ENCODE assay signal across 9 cellular contexts in the genomic region with DNA sequence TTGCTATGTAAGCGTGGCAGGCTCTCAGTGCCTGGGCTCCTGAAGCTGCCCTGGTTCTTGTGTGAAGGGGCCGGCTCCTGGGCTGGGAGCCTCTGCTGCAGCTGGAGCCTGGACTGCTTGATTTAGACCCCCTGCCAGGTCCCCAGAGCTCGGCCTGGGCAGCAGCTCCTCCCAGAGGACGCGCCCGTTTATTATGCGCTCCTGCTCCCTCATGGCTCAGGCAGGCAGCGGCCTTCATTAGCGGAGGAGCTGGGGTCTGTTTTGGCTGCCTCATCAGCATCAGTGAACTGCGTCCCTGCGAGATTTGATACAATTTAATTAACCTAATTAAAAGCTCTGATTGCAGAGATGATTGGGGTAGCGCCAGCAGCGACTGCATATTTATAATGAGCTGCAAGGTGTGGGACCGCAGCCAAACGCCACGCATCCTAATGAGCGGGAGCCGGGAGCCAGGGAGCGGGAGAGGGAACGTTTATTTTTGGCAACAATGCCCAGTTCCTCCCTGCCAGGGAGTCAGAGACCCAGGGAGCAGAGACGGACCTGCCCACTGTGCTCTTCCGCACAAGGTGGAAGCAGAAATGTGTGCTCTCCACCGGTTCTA. TPM values are rescaled to one million over a fixed set of nuclear protein-coding genes. Genes with fewer than 3 reads are reported as not detected.
DNase-seq lines count a peak whose midpoint lies in the region; ATAC-seq and TF ChIP-seq lines count a peak whose summit lies in the region.
"Had no signal": no experiment of that assay in that cellular context is flagged by ENCODE, and none has a peak within 500 bp of the region (broad histone marks: within the 10 kb centered on the region; RNA-seq: fewer than 3 reads in every experiment).

No MANE protein-coding gene starts in this region.

- H3K4ac ChIP-seq in mesendoderm (ENCODE audit: low read depth, low read length), result no peak overlapping the region

- DNase-seq in D341Med (ENCODE audit: low spot score) (peak; percentile 71), NCI-H146 treated with DMSO at 0.1 percent for 48 hours (lab: John Stamatoyannopoulos, UW; ENCODE audit: unreplicated experiment) (peak; percentile 45), astrocyte of the cerebellum (ENCODE audit: low read depth) (no peak), mesendoderm (peak; percentile 89), dedifferentiated amniotic fluid mesenchymal stem cell (ENCODE audit: extremely low spot score) (no peak)
- DNase-seq in stimulated activated naive CD4-positive, alpha-beta T cell (lab: John Stamatoyannopoulos, UW), result no peak
- DNase-seq: NCI-H1436 treated with DMSO at 0.1 percent for 48 hours had no signal

- no peaks in the 10 kb centered on the region for H3K27me3 ChIP-seq in mesendoderm (ENCODE audit: insufficient read depth, low read length, poor library complexity)

- ATAC-seq in GM21360 (IDR thresholded peaks at IDR 0.05; ENCODE audit: unreplicated experiment) (no peak), HG02642 (IDR thresholded peaks at IDR 0.05; ENCODE audit: poor library complexity, unreplicated experiment) (no peak)

- H2BK5ac ChIP-seq in mesendoderm (ENCODE audit: low read length), result peak overlapping the region; percentile 2

- no CpG with 5 or more reads among the region's 23 CpGs for WGBS in mesendoderm (ENCODE audit: extremely low coverage, insufficient coverage, low lambda C conversion rate)

- no peak overlapping the region for H3K23ac ChIP-seq in mesendoderm (ENCODE audit: low read length)

- H2BK15ac ChIP-seq in mesendoderm (replicated peaks; ENCODE audit: low read depth), result no peak overlapping the region

- H3K18ac ChIP-seq in mesendoderm (ENCODE audit: low read length), result peak overlapping the region; percentile 54

- H3K4me2 ChIP-seq in mesendoderm (ENCODE audit: low read length), result no peak overlapping the region

- peak overlapping the region; percentile 85 for H3K56ac ChIP-seq in mesendoderm (ENCODE audit: low read length)

- TF ChIP-seq CTCF in astrocyte of the cerebellum (IDR thresholded peaks at IDR 0.05; ENCODE audit: low read depth, low read length, missing control alignments), result peak; percentile 18

- H3K4me1 ChIP-seq in mesendoderm (ENCODE audit: control insufficient read depth, low read depth, low read length), result peaks cover 16% of the 10 kb centered on the region

- H4K8ac ChIP-seq in mesendoderm (ENCODE audit: low read depth, low read length), result no peak overlapping the region

- in situ Hi-C loops in astrocyte of the cerebellum (cut with HindIII; ENCODE audit: low sequenced_read_pairs), result no loop called here

- peak overlapping the region; percentile 49 for H3K9ac ChIP-seq in mesendoderm (ENCODE audit: low read length)

- no peaks in the 10 kb centered on the region for H3K79me1 ChIP-seq in mesendoderm (ENCODE audit: low read length)

- H2AK5ac ChIP-seq in mesendoderm (ENCODE audit: low read length), result no peak overlapping the region

- H3K4me3 ChIP-seq in astrocyte of the cerebellum (ENCODE audit: low read depth, low read length) (no peak overlapping the region), mesendoderm (ENCODE audit: low read length) (no peak overlapping the region)

- no peaks in the 10 kb centered on the region for H3K79me2 ChIP-seq in mesendoderm (ENCODE audit: control insufficient read depth, insufficient read depth, low read length)

- peak overlapping the region; percentile 8 for H2BK120ac ChIP-seq in mesendoderm (ENCODE audit: low read depth, low read length)

- H3K36me3 ChIP-seq in mesendoderm (ENCODE audit: control insufficient read depth, insufficient read depth, low read length), result peaks cover 6% of the 10 kb centered on the region

- peak overlapping the region; percentile 46 for H3K27ac ChIP-seq in mesendoderm (ENCODE audit: low read depth, low read length)

- no peak overlapping the region for H4K5ac ChIP-seq in mesendoderm (ENCODE audit: low read length)

RNA-seq across cellular contexts. Expression of a gene that starts 16.6 kb away (rescaled TPM):
- 93.2 TPM for polyA plus RNA-seq in mesendoderm (2013, experiment 1 of 2)
- 90.6 TPM for polyA plus RNA-seq in mesendoderm (2013, experiment 2 of 2)

RNA-seq across cellular contexts. Expression of a gene that starts 17.4 kb away (rescaled TPM):
- polyA plus RNA-seq in mesendoderm (2013, experiment 1 of 2), result 1.2 TPM
- 1.3 TPM for polyA plus RNA-seq in mesendoderm (2013, experiment 2 of 2)

RNA-seq across cellular contexts. Expression of a gene that starts 23.9 kb away (rescaled TPM):
- polyA plus RNA-seq in mesendoderm (2013, experiment 1 of 2), result 100 TPM
- polyA plus RNA-seq in mesendoderm (2013, experiment 2 of 2), result 101 TPM

RNA-seq across cellular contexts. Expression of a gene that starts 39.4 kb away (rescaled TPM):
- 104 TPM for polyA plus RNA-seq in mesendoderm (2013, experiment 1 of 2)
- polyA plus RNA-seq in mesendoderm (2013, experiment 2 of 2), result 104 TPM

Comparison
In these comparisons a context has a peak if more than half of its experiments do, and no peak if none do; other contexts are left out.
1. DNase-seq: peak in D341Med (single experiment), NCI-H146 treated with DMSO at 0.1 percent for 48 hours (single experiment) and mesendoderm (single experiment); none in astrocyte of the cerebellum (single experiment), stimulated activated naive CD4-positive, alpha-beta T cell (0 of 6) and dedifferentiated amniotic fluid mesenchymal stem cell (single experiment).